In genomic region chr7:114783413-114783812, GRCh38 we compare ENCODE assay signal across 14 cellular contexts.
"Had no signal": no experiment of that assay in that cellular context is flagged by ENCODE, and none has a peak within 500 bp of the region (broad histone marks: within the 10 kb centered on the region; RNA-seq: fewer than 3 reads in every experiment).

No MANE protein-coding gene starts in this region.

- ATAC-seq: left lobe of liver, right lobe of liver had no signal

- H3K27ac Mint-ChIP-seq: activated naive CD4-positive, alpha-beta T cell treated with anti-CD3 and anti-CD28 coated beads, Interleukin-2, amount 50 U/mL, for 24 hours; brain; T-helper 2 cell treated with Interferon-gamma antibody and Interleukin-4, amounts not matched to agents 5 μg/mL and 100 μg/mL, for 36 hours had no signal

- H3K9me3 Mint-ChIP-seq: activated naive CD4-positive, alpha-beta T cell treated with anti-CD3 and anti-CD28 coated beads, Interleukin-2, amount 50 U/mL, for 24 hours had no signal

- H3K4me3 Mint-ChIP-seq: activated naive CD4-positive, alpha-beta T cell treated with anti-CD3 and anti-CD28 coated beads, Interleukin-2, amount 50 U/mL, for 24 hours; brain; T-helper 2 cell treated with Interferon-gamma antibody and Interleukin-4, amounts not matched to agents 5 μg/mL and 100 μg/mL, for 36 hours had no signal

- H3K36me3 Mint-ChIP-seq: activated naive CD4-positive, alpha-beta T cell treated with anti-CD3 and anti-CD28 coated beads, Interleukin-2, amount 50 U/mL, for 24 hours; brain had no signal

- DNase-seq: central memory CD4-positive, alpha-beta T cell; cortex of kidney; effector CD8-positive, alpha-beta T cell; foreskin fibroblast; hippocampal formation; mammary epithelial cell; ovary; right lobe of liver; SIG-M5; uterus had no signal

- H3K4me1 Mint-ChIP-seq: activated naive CD4-positive, alpha-beta T cell treated with anti-CD3 and anti-CD28 coated beads, Interleukin-2, amount 50 U/mL, for 24 hours; brain had no signal
